In genomic region chr6:88585081-88585692, GRCh38 we compare ENCODE assay signal across 18 cellular contexts.
DNase-seq lines count a peak whose midpoint lies in the region; ATAC-seq, FAIRE-seq and TF ChIP-seq lines count a peak whose summit lies in the region.
"Had no signal": no experiment of that assay in that cellular context is flagged by ENCODE, and none has a peak within 500 bp of the region (broad histone marks: within the 10 kb centered on the region; RNA-seq: fewer than 3 reads in every experiment).

No MANE protein-coding gene starts in this region.

- H4K5ac ChIP-seq in H9 (ENCODE audit: insufficient read length, low read depth, low read length): no peak overlapping the region

- no peak overlapping the region for H2BK5ac ChIP-seq in H9 (ENCODE audit: insufficient read length, low read length)

- H3K4me3 ChIP-seq in small intestine (ENCODE audit: low read depth in 1 of 2, low read length in 2 of 2): no peak overlapping the region

- H3K23ac ChIP-seq in H9 (ENCODE audit: insufficient read length, low read depth, low read length): no peak overlapping the region

- no peaks in the 10 kb centered on the region for H4K20me1 ChIP-seq in H9 (ENCODE audit: control insufficient read depth, insufficient read depth, insufficient read length)

- H3K9me3 Mint-ChIP-seq in H9: peaks cover 7 to 18% of the 10 kb centered on the region in 2 experiments

- no peak overlapping the region for H3T11ph ChIP-seq in H9 (ENCODE audit: low read length)

- H3K36me3 Mint-ChIP-seq in H9 (ENCODE audit: insufficient read depth in 1 of 3, low read depth in 3 of 3): peaks cover 0 to 10% (median 2%) of the 10 kb centered on the region in 3 experiments; a peak in 4 of 7 replicates
- H3K36me3 Mint-ChIP-seq: CD8-positive, alpha-beta T cell had no signal

- H3K27me3 Mint-ChIP-seq in H9 (ENCODE audit: low read depth): no peaks in the 10 kb centered on the region; the same call in none of the 2 replicates

- TF ChIP-seq CTCF in H9 (conservative IDR thresholded peaks at IDR 0.05): no peak

- H3K14ac ChIP-seq in H9 (ENCODE audit: insufficient read depth, low read length): no peak overlapping the region

- no peaks in the 10 kb centered on the region for H3K79me2 ChIP-seq in H9 (ENCODE audit: insufficient read depth, low read length)

- no peak overlapping the region for H3K27ac Mint-ChIP-seq in H9
- H3K27ac Mint-ChIP-seq: CD8-positive, alpha-beta T cell had no signal

- no peak overlapping the region for H4K91ac ChIP-seq in H9 (ENCODE audit: insufficient read length, low read depth, low read length)

- H3K23me2 ChIP-seq in H9 (ENCODE audit: insufficient read length, low read depth, low read length, poor library complexity, severe bottlenecking): no peaks in the 10 kb centered on the region

- H3K9ac ChIP-seq in H9 (ENCODE audit: extremely low read depth, insufficient read length, low read length): no peak overlapping the region

- H3K4me1 Mint-ChIP-seq in H9: peaks cover 30 to 33% of the 10 kb centered on the region in 2 experiments

- H3K27me3 ChIP-seq in H9 (ENCODE audit: insufficient read depth, low read length) (no peaks in the 10 kb centered on the region), small intestine (ENCODE audit: control insufficient read depth in 2 of 2, insufficient read depth in 2 of 2, low read length in 2 of 2) (peaks cover 0 to 2% of the 10 kb centered on the region in 2 donors)

- ATAC-seq in Right ventricle myocardium superior (ENCODE audit: poor library complexity): no peak
- ATAC-seq: CD8-positive, alpha-beta T cell; PC-3 had no signal

- H2AK5ac ChIP-seq in H9 (ENCODE audit: insufficient read length, low read length): no peak overlapping the region

- H3K36me3 ChIP-seq in small intestine (ENCODE audit: control insufficient read depth in 2 of 2, insufficient read depth in 2 of 2, low read length in 2 of 2): no peaks in the 10 kb centered on the region

- no peak overlapping the region for H2BK12ac ChIP-seq in H9 (ENCODE audit: insufficient read length, low read depth, low read length)

- H3K56ac ChIP-seq in H9 (ENCODE audit: insufficient read length, low read depth, low read length): no peak overlapping the region

- H3K4me2 ChIP-seq in H9 (ENCODE audit: insufficient read depth, insufficient read length, low read length): no peak overlapping the region

- no peak for FAIRE-seq in small intestine (lab: Jason Lieb, UNC)

- H3K27ac ChIP-seq in angular gyrus (ENCODE audit: low read depth, low read length): peak overlapping the region; percentile 15
- H3K27ac ChIP-seq in temporal lobe (ENCODE audit: low read depth, low read length): peak overlapping the region; percentile 45
- H3K27ac ChIP-seq in H9 (ENCODE audit: insufficient read length, low read depth, low read length): no peak overlapping the region
- no peak overlapping the region for H3K27ac ChIP-seq in small intestine (ENCODE audit: low read depth in 1 of 2, low read length in 1 of 2)

- peaks cover 4% of the 10 kb centered on the region; the same call in 1 of the 2 replicates for H3K4me1 ChIP-seq in H9 (ENCODE audit: insufficient read depth, low read length)
- no peaks in the 10 kb centered on the region for H3K4me1 ChIP-seq in small intestine (ENCODE audit: control insufficient read depth in 2 of 2, insufficient read depth in 1 of 2, low read depth in 1 of 2, low read length in 1 of 2)

- in situ Hi-C loops in G401 (cut with HindIII; ENCODE audit: low sequenced_read_pairs): no loop called here

- no peak overlapping the region for H3K4me3 Mint-ChIP-seq in H9
- H3K4me3 Mint-ChIP-seq: CD8-positive, alpha-beta T cell had no signal

- no peak overlapping the region for H3K18ac ChIP-seq in H9 (ENCODE audit: insufficient read length, low read depth, low read length)

- H2AFZ ChIP-seq in H9 (ENCODE audit: low read length): no peak overlapping the region

- no CpG with 5 or more reads among the region's 13 CpGs for WGBS in H9 (ENCODE audit: extremely low coverage, insufficient read length, low lambda C conversion rate)
- WGBS in small intestine, 3 donors: 66 to 75% (median 66%) methylated on average over 13 of the region's 13 CpGs

- no peak overlapping the region for H4K8ac ChIP-seq in H9 (replicated peaks; ENCODE audit: insufficient read length, low read depth, low read length)

- H2BK20ac ChIP-seq in H9 (ENCODE audit: low read depth, low read length, poor library complexity, severe bottlenecking): no peak overlapping the region

- no peaks in the 10 kb centered on the region for H3K79me1 ChIP-seq in H9 (ENCODE audit: insufficient read depth, low read depth, low read length, poor library complexity, severe bottlenecking)

- no peaks in the 10 kb centered on the region for H3K9me3 ChIP-seq in H9 (ENCODE audit: control insufficient read depth, low read depth, low read length)
- H3K9me3 ChIP-seq in small intestine (ENCODE audit: control insufficient read depth, low read depth): no peaks in the 10 kb centered on the region

- H3K4ac ChIP-seq in H9 (ENCODE audit: low read depth, low read length): no peak overlapping the region

- intact Hi-C loops in Right ventricle myocardium superior (cut with DNase I): no loop called here

- H2BK120ac ChIP-seq in H9 (ENCODE audit: low read depth, low read length, poor library complexity, severe bottlenecking): no peak overlapping the region

- DNase-seq in G401 (ENCODE audit: low spot score) (peak; percentile 60), inferior parietal cortex (ENCODE audit: extremely low spot score) (peak; percentile 55), H9 (no peak), small intestine (no peak), Right ventricle myocardium superior (no peak)
- DNase-seq: AML-193; CD8-positive, alpha-beta T cell; DMS53; GF-D8; Kasumi-1; NCI-H1694; NCI-H2081 treated with DMSO at 0.1 percent for 48 hours; NCI-H2171 treated with DMSO at 0.1 percent for 48 hours; NCI-H524 treated with DMSO at 0.1 percent for 48 hours; PC-3; SHP77 had no signal

- H2BK15ac ChIP-seq in H9 (ENCODE audit: low read depth, low read length): no peak overlapping the region

Comparison
In these comparisons a context has a peak if more than half of its experiments do, and no peak if none do; other contexts are left out.
1. DNase-seq: peak in G401 (single experiment) and inferior parietal cortex (single experiment); none in H9 (single experiment), small intestine (single experiment) and Right ventricle myocardium superior (single experiment).
2. H3K27ac ChIP-seq: peak in angular gyrus (single experiment) and temporal lobe (single experiment); none in H9 (single experiment) and small intestine (0 of 2).